ENCODE assay signal across 9 cellular contexts in genomic region chr9:133995012-133995896, GRCh38. TPM values are rescaled to one million over a fixed set of nuclear protein-coding genes. Genes with fewer than 3 reads are reported as not detected.
DNase-seq lines count a peak whose midpoint lies in the region; ATAC-seq, FAIRE-seq and TF ChIP-seq lines count a peak whose summit lies in the region.
"Had no signal": no experiment of that assay in that cellular context is flagged by ENCODE, and none has a peak within 500 bp of the region (broad histone marks: within the 10 kb centered on the region; RNA-seq: fewer than 3 reads in every experiment).

No MANE protein-coding gene starts in this region.

- H3K9me2 ChIP-seq in PC-3 (replicated peaks; ENCODE audit: low read length): no peaks in the 10 kb centered on the region

- H2AFZ ChIP-seq in OCI-LY3 (ENCODE audit: low read depth, low read length) (no peak overlapping the region), keratinocyte (ENCODE audit: control insufficient read depth, low read length) (no peak overlapping the region), PC-3 (ENCODE audit: low read length) (no peak overlapping the region)

- H3K36me3 ChIP-seq in OCI-LY3 (replicated peaks; ENCODE audit: low read depth, low read length) (no peaks in the 10 kb centered on the region), keratinocyte (ENCODE audit: control insufficient read depth in 2 of 2, extremely low read depth in 1 of 2, insufficient read depth in 2 of 2, low read length in 2 of 2) (no peaks in the 10 kb centered on the region), PC-3 (ENCODE audit: low read depth, low read length) (no peaks in the 10 kb centered on the region)
- H3K36me3 ChIP-seq: cardiac muscle cell, pancreas had no signal

- no peaks in the 10 kb centered on the region for H3K36me3 Mint-ChIP-seq in CD4-positive, alpha-beta T cell (ENCODE audit: low read depth)

- no peak overlapping the region for H3K27ac ChIP-seq in CD4-positive, alpha-beta T cell (ENCODE audit: low read depth, low read length)
- H3K27ac ChIP-seq in OCI-LY3 (ENCODE audit: low read length): no peak overlapping the region
- no peak overlapping the region for H3K27ac ChIP-seq in keratinocyte (ENCODE audit: control insufficient read depth, insufficient read depth, low read length)
- no peak overlapping the region for H3K27ac ChIP-seq in PC-3 (ENCODE audit: low read length)
- H3K27ac ChIP-seq in dorsolateral prefrontal cortex: no peak overlapping the region
- H3K27ac ChIP-seq: cardiac muscle cell, pancreas had no signal

- peaks cover 8% of the 10 kb centered on the region for H3K27me3 Mint-ChIP-seq in CD4-positive, alpha-beta T cell

- H3K79me2 ChIP-seq in OCI-LY3 (ENCODE audit: low read length) (peaks cover 23% of the 10 kb centered on the region), keratinocyte (ENCODE audit: control insufficient read depth, insufficient read depth, low read length) (peaks cover 22% of the 10 kb centered on the region), PC-3 (ENCODE audit: low read length) (peaks cover 14% of the 10 kb centered on the region)

- H3K27ac Mint-ChIP-seq in CD4-positive, alpha-beta T cell: no peak overlapping the region

- no peak for FAIRE-seq in keratinocyte (lab: Jason Lieb, UNC)
- FAIRE-seq: pancreas had no signal

- H3K9ac ChIP-seq in OCI-LY3 (ENCODE audit: low read length) (no peak overlapping the region), keratinocyte (ENCODE audit: control insufficient read depth, extremely low read depth, insufficient read depth, low read length) (no peak overlapping the region), PC-3 (ENCODE audit: low read length) (no peak overlapping the region)

- H3F3A ChIP-seq in PC-3 (ENCODE audit: low read length, unreplicated experiment): no peaks in the 10 kb centered on the region

- dilution Hi-C loops in keratinocyte (cut with MboI; ENCODE audit: extremely low pct_ligation_motif_present, low sequenced_read_pairs): no loop called here

- no TSS peak for BruUV-seq in PC-3 (replicated peaks; lab: Mats Ljungman, UMichigan)

- no peak for TF ChIP-seq CTCF in CD4-positive, alpha-beta T cell (IDR thresholded peaks at IDR 0.05)
- TF ChIP-seq CTCF in GM12865 (IDR thresholded peaks at IDR 0.05; ENCODE audit: insufficient read depth, low read depth, low read length, missing control alignments) (peak; percentile 23), OCI-LY3 (IDR thresholded peaks at IDR 0.05; ENCODE audit: low read depth, low read length) (peak; percentile 45), keratinocyte (optimal IDR thresholded peaks at IDR 0.05 in 1 of 3, IDR thresholded peaks at IDR 0.05 in 1 of 3, conservative IDR thresholded peaks at IDR 0.05 in 1 of 3; ENCODE audit: extremely low read depth in 1 of 3, insufficient read depth in 2 of 3, low read length in 3 of 3) (peak in 2 of 3 experiments; percentile 15 to 30), PC-3 (conservative IDR thresholded peaks at IDR 0.05; ENCODE audit: low read depth, low read length) (no peak), dorsolateral prefrontal cortex (IDR thresholded peaks at IDR 0.05 in 54 of 56, conservative IDR thresholded peaks at IDR 0.05 in 2 of 56; ENCODE audit: low read depth in 1 of 56, partially characterized antibody in 56 of 56) (no peak)

- POLR2A ChIA-PET in CD4-positive, alpha-beta T cell (lab: Charles Lee): no interaction called here
- POLR2A ChIA-PET in PC-3 (lab: Charles Lee; ENCODE audit: unreplicated experiment): interaction anchor here (0.7 kb wide), 1 partner anchor 438 kb away, joined by 3 read pairs; no protein-coding TSS in a partner anchor

- H3K4me2 ChIP-seq in OCI-LY3 (ENCODE audit: low read length) (no peak overlapping the region), keratinocyte (ENCODE audit: control insufficient read depth, extremely low read depth, insufficient read depth, low read depth, low read length) (no peak overlapping the region), PC-3 (ENCODE audit: low read length) (no peak overlapping the region)

- peaks cover 6% of the 10 kb centered on the region for H3K27me3 ChIP-seq in CD4-positive, alpha-beta T cell (ENCODE audit: control insufficient read depth, insufficient read depth, low read length)
- no peaks in the 10 kb centered on the region for H3K27me3 ChIP-seq in OCI-LY3 (ENCODE audit: low read depth, low read length)
- H3K27me3 ChIP-seq in keratinocyte (ENCODE audit: control insufficient read depth, extremely low read depth, insufficient read depth, low read length): peaks cover 18% of the 10 kb centered on the region
- no peaks in the 10 kb centered on the region for H3K27me3 ChIP-seq in PC-3 (ENCODE audit: low read length)
- H3K27me3 ChIP-seq in dorsolateral prefrontal cortex: peaks cover 0 to 24% (median 0%) of the 10 kb centered on the region in 45 donors
- H3K27me3 ChIP-seq: cardiac muscle cell, pancreas had no signal

- ATAC-seq in CD4-positive, alpha-beta T cell (ENCODE audit: poor library complexity): no peak
- no peak for ATAC-seq in PC-3

- no peaks in the 10 kb centered on the region for H3K4me1 Mint-ChIP-seq in CD4-positive, alpha-beta T cell (ENCODE audit: low read depth)

- H3K4me3 Mint-ChIP-seq in CD4-positive, alpha-beta T cell: peak overlapping the region; percentile 56

- intact Hi-C loops in CD4-positive, alpha-beta T cell (cut with DNase I, micrococcal nuclease): loop anchor here (2.0 to 10.0 kb wide), 3 partner anchors 76 to 460 kb away; partner anchors contain the start of gene ADAMTSL2 (in 1 of the 2)
- intact Hi-C loops in PC-3 (cut with micrococcal nuclease) (loop anchor here (1.0 kb wide), 1 partner anchor 104 kb away; no protein-coding TSS in a partner anchor), dorsolateral prefrontal cortex (cut with DNase I) (loop anchor here in 1 of 2 donors (10.0 kb wide), 1 partner anchor 460 kb away; the partner anchor contains the start of gene ADAMTSL2)

- no peak overlapping the region for H3K4me3 ChIP-seq in GM12865 (ENCODE audit: low read depth, low read length)
- no peak overlapping the region for H3K4me3 ChIP-seq in OCI-LY3 (ENCODE audit: low read length)
- no peak overlapping the region for H3K4me3 ChIP-seq in keratinocyte (ENCODE audit: control insufficient read depth in 2 of 3, extremely low read depth in 1 of 3, insufficient read depth in 2 of 3, low read depth in 1 of 3, low read length in 3 of 3)
- H3K4me3 ChIP-seq in PC-3 (ENCODE audit: low read length): no peak overlapping the region
- H3K4me3 ChIP-seq in dorsolateral prefrontal cortex: no peak overlapping the region
- H3K4me3 ChIP-seq: cardiac muscle cell, pancreas had no signal

- peaks cover 2% of the 10 kb centered on the region for H3K9me1 ChIP-seq in keratinocyte (ENCODE audit: control insufficient read depth, extremely low read depth, insufficient read depth, low read length)

- DNase-seq in CD4-positive, alpha-beta T cell: no peak
- DNase-seq in GM12865 (ENCODE audit: low read depth) (peak; percentile 44), keratinocyte (ENCODE audit: low read depth, low spot score) (no peak), PC-3 (no peak), dorsolateral prefrontal cortex (no peak), GM03348 (ENCODE audit: low spot score) (no peak)

- H3K4me1 ChIP-seq in OCI-LY3 (ENCODE audit: low read length) (peaks cover 20% of the 10 kb centered on the region), keratinocyte (ENCODE audit: control insufficient read depth, extremely low read depth, insufficient read depth, low read length) (peaks cover 19% of the 10 kb centered on the region), PC-3 (ENCODE audit: insufficient read depth, low read length) (peaks cover 10% of the 10 kb centered on the region)

- CTCF ChIA-PET in CD4-positive, alpha-beta T cell (lab: Charles Lee): interaction anchor here (2.4 to 2.5 kb wide), 2 partner anchors 30 to 213 kb away, joined by 10 to 20 read pairs; partner anchors contain the start of gene BRD3OS
- CTCF ChIA-PET in PC-3 (lab: Charles Lee): no interaction called here

- H4K20me1 ChIP-seq in OCI-LY3 (ENCODE audit: insufficient read depth, low read length): peaks cover 13% of the 10 kb centered on the region
- H4K20me1 ChIP-seq in keratinocyte (ENCODE audit: control insufficient read depth, extremely low read depth, insufficient read depth, low read length): peaks cover 4% of the 10 kb centered on the region
- peaks cover 5% of the 10 kb centered on the region; the same call in 1 of the 2 replicates for H4K20me1 ChIP-seq in PC-3 (ENCODE audit: low read length)

- H3K9me3 ChIP-seq in CD4-positive, alpha-beta T cell (ENCODE audit: control insufficient read depth, low read length): no peaks in the 10 kb centered on the region
- no peaks in the 10 kb centered on the region for H3K9me3 ChIP-seq in OCI-LY3 (ENCODE audit: insufficient read depth, low read length)
- no peaks in the 10 kb centered on the region for H3K9me3 ChIP-seq in keratinocyte (ENCODE audit: control insufficient read depth, low read depth, low read length)
- no peaks in the 10 kb centered on the region for H3K9me3 ChIP-seq in PC-3 (ENCODE audit: low read length)
- H3K9me3 ChIP-seq: pancreas had no signal

- H3K9me3 Mint-ChIP-seq in CD4-positive, alpha-beta T cell: no peaks in the 10 kb centered on the region

RNA-seq across cellular contexts. Expression of gene VAV2, which starts 3.1 kb away (rescaled TPM):
- total RNA-seq in CD4-positive, alpha-beta T cell: 1 to 10 TPM; 1.6 to 1.7 TPM
- 16.4 to 32.1 TPM (median 18.2 TPM) in 3 replicates for polyA plus RNA-seq in keratinocyte
- polyA plus RNA-seq in keratinocyte (2011; ENCODE audit: low read depth): 5.5 TPM
- polyA plus RNA-seq in keratinocyte (2011; cell fraction: cytosol; rRNA removed): 15.8 and 23.4 TPM in 2 replicates
- 34.4 and 38.2 TPM in 2 replicates for polyA plus RNA-seq in keratinocyte (2011; cell fraction: nucleus; rRNA removed)
- 8.7 and 37.0 TPM in 2 replicates for polyA plus RNA-seq in keratinocyte (2012; ENCODE audit: low replicate concordance)
- polyA minus RNA-seq in keratinocyte: 28.5 to 58.4 TPM (median 37.2 TPM) in 3 replicates
- 39.5 TPM for polyA minus RNA-seq in keratinocyte (2011; cell fraction: cytosol; rRNA and poly(A)+ RNA removed)
- polyA minus RNA-seq in keratinocyte (2011; cell fraction: nucleus; rRNA and poly(A)+ RNA removed): 25.2 and 36.2 TPM in 2 replicates
- total RNA-seq in PC-3 (2014; rRNA removed) (9.7 and 15.9 TPM in 2 replicates), dorsolateral prefrontal cortex (10 to 100 TPM in 119 of 120 experiments, 1 to 10 TPM in 1; 8.9 to 27.9 (median 16.7) TPM)

RNA-seq across cellular contexts. Expression of gene BRD3OS, which starts 30.0 kb away (rescaled TPM):
- 1 to 10 TPM; 4.0 to 4.9 TPM for total RNA-seq in CD4-positive, alpha-beta T cell
- polyA plus RNA-seq in keratinocyte: 8.2 to 13.8 TPM (median 8.5 TPM) in 3 replicates
- 3.3 TPM for polyA plus RNA-seq in keratinocyte (2011; ENCODE audit: low read depth)
- polyA plus RNA-seq in keratinocyte (2011; cell fraction: cytosol; rRNA removed): 14.2 and 15.1 TPM in 2 replicates
- 9.9 and 11.2 TPM in 2 replicates for polyA plus RNA-seq in keratinocyte (2011; cell fraction: nucleus; rRNA removed)
- 3.2 and 13.3 TPM in 2 replicates for polyA plus RNA-seq in keratinocyte (2012; ENCODE audit: low replicate concordance)
- polyA minus RNA-seq in keratinocyte: 6.3 to 10.8 TPM (median 6.5 TPM) in 3 replicates
- 10.7 TPM for polyA minus RNA-seq in keratinocyte (2011; cell fraction: cytosol; rRNA and poly(A)+ RNA removed)
- 3.8 and 4.9 TPM in 2 replicates for polyA minus RNA-seq in keratinocyte (2011; cell fraction: nucleus; rRNA and poly(A)+ RNA removed)
- total RNA-seq in PC-3 (2014; rRNA removed) (13.6 and 19.9 TPM in 2 replicates), dorsolateral prefrontal cortex (10 to 100 TPM; 22.2 to 73.3 (median 53.2) TPM)

Comparison
In these comparisons a context has a peak if more than half of its experiments do, and no peak if none do; other contexts are left out.
1. CTCF ChIP-seq: peak in GM12865 (single experiment), OCI-LY3 (single experiment) and keratinocyte (2 of 3); none in CD4-positive, alpha-beta T cell (single experiment), PC-3 (single experiment) and dorsolateral prefrontal cortex (0 of 56).